5 cellular contexts compared by ENCODE assay signal in the genomic region with DNA sequence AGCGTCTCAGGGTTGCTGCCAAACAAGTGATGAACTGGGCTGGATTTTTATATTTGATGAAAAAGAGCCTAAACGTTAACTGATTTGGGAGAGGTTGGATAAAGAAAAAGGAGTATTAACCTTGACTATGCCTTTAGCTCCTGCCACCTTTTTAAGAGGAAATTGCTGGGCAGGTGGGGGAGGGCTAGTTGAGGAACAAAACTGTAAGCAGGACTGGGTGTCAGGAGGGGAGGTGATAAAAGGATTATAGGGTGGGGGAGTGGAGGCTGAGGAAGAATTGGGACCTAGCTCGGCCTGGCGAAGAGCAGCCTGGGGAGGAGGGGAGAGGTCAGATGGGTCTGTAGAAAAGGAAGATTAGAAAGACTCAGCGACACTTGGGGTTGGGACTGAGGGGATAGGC.
A peak's percentile ranks its signal among the peaks of the same experiment; 100 is the strongest.
DNase-seq lines count a peak whose midpoint lies in the region; TF ChIP-seq lines count a peak whose summit lies in the region.
"Not testable (repeated sequence)": the region's sequence is repeated elsewhere in the genome, so short reads cannot be mapped to it uniquely, and the experiment has no call there.

No MANE protein-coding gene starts in this region.

- peak overlapping the region; percentile 56 for H3K56ac ChIP-seq in mesendoderm (ENCODE audit: low read length)

- H3K23ac ChIP-seq in mesendoderm (ENCODE audit: low read length), result not testable (repeated sequence)

- WGBS in mesendoderm (ENCODE audit: extremely low coverage, insufficient coverage, low lambda C conversion rate), result no CpG with 5 or more reads among the region's 5 CpGs

- H3K27me3 Mint-ChIP-seq in Caco-2 (ENCODE audit: insufficient read depth, unreplicated experiment); MCF 10A (ENCODE audit: insufficient read depth, unreplicated experiment); neural progenitor cell (ENCODE audit: insufficient read depth, low read depth): not testable (repeated sequence)

- H4K20me1 ChIP-seq in neural progenitor cell (ENCODE audit: low read depth), result not testable (repeated sequence)

- H2BK120ac ChIP-seq in mesendoderm (ENCODE audit: low read depth, low read length), result not testable (repeated sequence)

- DNase-seq in Caco-2; MCF 10A (ENCODE audit: unreplicated experiment); neural progenitor cell (ENCODE audit: low spot score): not testable (repeated sequence)
- peak; percentile 19 for DNase-seq in NCI-H82 (lab: John Stamatoyannopoulos, UW)
- peak; percentile 65 for DNase-seq in mesendoderm

- POLR2A ChIA-PET in Caco-2 (lab: Charles Lee), result not testable (repeated sequence)
- POLR2A ChIA-PET in MCF 10A (lab: Yijun Ruan, JAX), result interaction anchor here (0.7 kb wide), 1 partner anchor 324 kb away, joined by 3 read pairs; no protein-coding TSS in a partner anchor

- not testable (repeated sequence) for H2BK15ac ChIP-seq in mesendoderm (replicated peaks; ENCODE audit: low read depth)

- H3K4ac ChIP-seq in mesendoderm (ENCODE audit: low read depth, low read length), result not testable (repeated sequence)

- intact Hi-C loops in Caco-2 (cut with micrococcal nuclease; ENCODE audit: unreplicated experiment); MCF 10A (cut with micrococcal nuclease): not testable (repeated sequence)

- H3F3A ChIP-seq in neural progenitor cell (ENCODE audit: low read depth), result peaks cover 17% of the 10 kb centered on the region

- BruUV-seq in Caco-2 (replicated peaks; lab: Mats Ljungman, UMichigan); MCF 10A (replicated peaks; lab: Mats Ljungman, UMichigan): not testable (repeated sequence)

- not testable (repeated sequence) for H3K79me1 ChIP-seq in mesendoderm (ENCODE audit: low read length)

- not testable (repeated sequence) for H3K27me3 ChIP-seq in Caco-2 (replicated peaks; ENCODE audit: control insufficient read depth, insufficient read depth, low read length); mesendoderm (ENCODE audit: insufficient read depth, low read length, poor library complexity); neural progenitor cell

- H3K18ac ChIP-seq in mesendoderm (ENCODE audit: low read length), result not testable (repeated sequence)

- not testable (repeated sequence) for H3K4me1 Mint-ChIP-seq in Caco-2 (ENCODE audit: low read depth, unreplicated experiment); MCF 10A (ENCODE audit: insufficient read depth, unreplicated experiment); neural progenitor cell

- not testable (repeated sequence) for H3K36me3 Mint-ChIP-seq in Caco-2 (ENCODE audit: insufficient read depth, unreplicated experiment); MCF 10A (ENCODE audit: insufficient read depth, unreplicated experiment); neural progenitor cell

- H3K9ac ChIP-seq in mesendoderm (ENCODE audit: low read length); neural progenitor cell: not testable (repeated sequence)

- H3K4me1 ChIP-seq in Caco-2, result not testable (repeated sequence)
- H3K4me1 ChIP-seq in mesendoderm (ENCODE audit: control insufficient read depth, low read depth, low read length) (peaks cover 23% of the 10 kb centered on the region), neural progenitor cell (peaks cover 43% of the 10 kb centered on the region)

- peak overlapping the region; percentile 31 for H3K27ac ChIP-seq in mesendoderm (ENCODE audit: low read depth, low read length)
- H3K27ac ChIP-seq in neural progenitor cell, result not testable (repeated sequence)

- TF ChIP-seq CTCF in Caco-2 (IDR thresholded peaks at IDR 0.05; ENCODE audit: insufficient read depth in 1 of 2, low read depth in 1 of 2, low read length in 1 of 2, severe bottlenecking in 1 of 2, unreplicated experiment in 1 of 2); MCF 10A (IDR thresholded peaks at IDR 0.05; ENCODE audit: unreplicated experiment); neural progenitor cell (IDR thresholded peaks at IDR 0.05): not testable (repeated sequence)

- H2BK5ac ChIP-seq in mesendoderm (ENCODE audit: low read length), result not testable (repeated sequence)

- H3K4me3 Mint-ChIP-seq in Caco-2 (ENCODE audit: unreplicated experiment); MCF 10A (ENCODE audit: unreplicated experiment); neural progenitor cell: not testable (repeated sequence)

- H3K27ac Mint-ChIP-seq in Caco-2 (ENCODE audit: unreplicated experiment) (peak overlapping the region; percentile 9), MCF 10A (ENCODE audit: low read depth, unreplicated experiment) (peak overlapping the region; percentile 33), neural progenitor cell (peak overlapping the region; percentile 39)

- H3K36me3 ChIP-seq in Caco-2 (ENCODE audit: control insufficient read depth, insufficient read depth, low read length); mesendoderm (ENCODE audit: control insufficient read depth, insufficient read depth, low read length); neural progenitor cell: not testable (repeated sequence)

- H3K4me2 ChIP-seq in mesendoderm (ENCODE audit: low read length); neural progenitor cell: not testable (repeated sequence)

- not testable (repeated sequence) for H2AFZ ChIP-seq in neural progenitor cell (replicated peaks)

- H3K79me2 ChIP-seq in mesendoderm (ENCODE audit: control insufficient read depth, insufficient read depth, low read length); neural progenitor cell (ENCODE audit: low read depth): not testable (repeated sequence)

- H3K4me3 ChIP-seq in Caco-2 (ENCODE audit: low read depth, low read length); mesendoderm (ENCODE audit: low read length); neural progenitor cell: not testable (repeated sequence)

- CTCF ChIA-PET in Caco-2 (lab: Charles Lee); MCF 10A (lab: Yijun Ruan, JAX): not testable (repeated sequence)

- H3K9me3 ChIP-seq in Caco-2; neural progenitor cell (ENCODE audit: low read depth): not testable (repeated sequence)

- not testable (repeated sequence) for H4K5ac ChIP-seq in mesendoderm (ENCODE audit: low read length)

- not testable (repeated sequence) for H2AK5ac ChIP-seq in mesendoderm (ENCODE audit: low read length)

- H3K9me3 Mint-ChIP-seq in Caco-2 (ENCODE audit: unreplicated experiment) (peaks cover 14% of the 10 kb centered on the region), neural progenitor cell (peaks cover 12% of the 10 kb centered on the region)
- H3K9me3 Mint-ChIP-seq in MCF 10A (ENCODE audit: unreplicated experiment), result not testable (repeated sequence)

- H4K8ac ChIP-seq in mesendoderm (ENCODE audit: low read depth, low read length), result not testable (repeated sequence)
